Comparison of ENCODE assay signal across 8 cellular contexts in the genomic region with DNA sequence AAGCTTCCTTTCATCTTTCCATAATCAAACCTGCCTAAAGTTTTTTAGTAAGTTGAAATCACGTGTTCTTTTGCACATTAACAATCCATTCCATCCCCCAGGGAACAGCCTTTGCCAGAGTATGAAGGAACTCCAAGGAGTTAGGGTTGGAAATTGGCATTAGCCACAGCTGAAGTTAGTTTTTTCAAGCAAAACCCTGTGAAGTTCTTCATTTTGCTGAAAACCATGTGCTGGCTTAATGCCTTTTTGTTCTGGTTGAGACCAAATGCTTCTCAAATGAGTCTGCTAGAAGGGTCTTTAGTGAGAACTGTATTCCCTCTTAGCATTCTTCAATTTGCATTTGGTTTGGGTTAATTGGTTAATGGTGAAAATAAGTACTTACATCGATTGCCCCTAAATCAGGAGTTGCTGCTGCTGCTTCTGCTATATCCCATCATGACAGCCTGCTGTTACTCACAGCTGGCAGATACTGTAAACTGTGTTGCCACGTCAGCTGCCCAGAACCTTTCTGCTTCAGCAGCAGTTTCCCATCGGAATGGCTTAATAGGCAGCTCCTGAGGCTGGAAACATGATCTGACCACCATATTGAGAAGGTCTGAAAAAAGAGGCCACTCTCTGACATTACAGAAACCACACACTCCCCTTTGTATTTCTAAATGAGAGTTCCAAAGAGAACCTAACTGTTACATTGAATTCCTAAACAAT. TPM values are rescaled to one million over a fixed set of nuclear protein-coding genes. Genes with fewer than 3 reads are reported as not detected.
DNase-seq lines count a peak whose midpoint lies in the region; ATAC-seq, FAIRE-seq and TF ChIP-seq lines count a peak whose summit lies in the region.

No MANE protein-coding gene starts in this region.

- no peaks in the 10 kb centered on the region for H3K4me1 ChIP-seq in HAP-1
- peaks cover 25% of the 10 kb centered on the region for H3K4me1 ChIP-seq in SJSA1 (replicated peaks)
- peaks cover 0 to 13% (median 6%) of the 10 kb centered on the region in 3 donors for H3K4me1 ChIP-seq in gastroesophageal sphincter
- H3K4me1 ChIP-seq in psoas muscle: no peaks in the 10 kb centered on the region

- TF ChIP-seq EP300 in gastroesophageal sphincter (IDR thresholded peaks at IDR 0.05): no peak

- no peaks in the 10 kb centered on the region for H3K27me3 ChIP-seq in HAP-1 (ENCODE audit: low read depth)
- H3K27me3 ChIP-seq in SJSA1 (replicated peaks): no peaks in the 10 kb centered on the region
- no peaks in the 10 kb centered on the region for H3K27me3 ChIP-seq in gastroesophageal sphincter
- no peaks in the 10 kb centered on the region for H3K27me3 ChIP-seq in psoas muscle (ENCODE audit: insufficient read depth in 3 of 3, low read length in 2 of 3)

- no peak for FAIRE-seq in GM12892 (lab: Jason Lieb, UNC)

- H3K4me3 ChIP-seq in HAP-1: no peak overlapping the region
- H3K4me3 ChIP-seq in SJSA1: no peak overlapping the region
- H3K4me3 ChIP-seq in gastroesophageal sphincter: peak overlapping the region in 1 of 2 donors; percentile 19
- H3K4me3 ChIP-seq in psoas muscle: peak overlapping the region; percentile 5

- TF ChIP-seq POLR2A in gastroesophageal sphincter (IDR thresholded peaks at IDR 0.05) (no peak), GM12892 (IDR thresholded peaks at IDR 0.05; ENCODE audit: low read depth, low read length) (no peak)

- H3K9me3 ChIP-seq in HAP-1 (no peaks in the 10 kb centered on the region), SJSA1 (replicated peaks) (no peaks in the 10 kb centered on the region), gastroesophageal sphincter (no peaks in the 10 kb centered on the region), psoas muscle (no peaks in the 10 kb centered on the region)

- DNase-seq in HAP-1 (ENCODE audit: low spot score in 2 of 2) (peak; percentile 37 to 54), SJSA1 (ENCODE audit: low read depth in 1 of 2, low spot score in 2 of 2) (peak; percentile 70 to 75), psoas muscle (peak; percentile 44 to 68), GM12892 (ENCODE audit: insufficient read length) (no peak), cerebellum (ENCODE audit: low spot score) (no peak)
- no peak for DNase-seq in effector CD8-positive, alpha-beta T cell (lab: John Stamatoyannopoulos, UW)

- ATAC-seq in gastroesophageal sphincter: peak; percentile 89
- peak; percentile 86 to 99 (median 96) for ATAC-seq in psoas muscle
- ATAC-seq in HG03354 (IDR thresholded peaks at IDR 0.05; ENCODE audit: poor library complexity, severe bottlenecking, unreplicated experiment): no peak

- H3K36me3 ChIP-seq in HAP-1 (replicated peaks) (no peaks in the 10 kb centered on the region), SJSA1 (no peaks in the 10 kb centered on the region), gastroesophageal sphincter (no peaks in the 10 kb centered on the region), psoas muscle (ENCODE audit: insufficient read depth in 1 of 2, low read depth in 1 of 2) (no peaks in the 10 kb centered on the region)

- intact Hi-C loops in psoas muscle (cut with DNase I): loop anchor here in 1 of 2 donors (10.0 kb wide), 1 partner anchor 51 kb away; no protein-coding TSS in a partner anchor

- in situ Hi-C loops in HAP-1 (cut with MboI; ENCODE audit: low sequenced_read_pairs): no loop called here

- H3K27ac ChIP-seq in SJSA1 (no peak overlapping the region), gastroesophageal sphincter (peak overlapping the region in 1 of 4 donors; percentile 21), psoas muscle (peak overlapping the region; percentile 11)

- TF ChIP-seq CTCF in gastroesophageal sphincter (IDR thresholded peaks at IDR 0.05) (no peak), psoas muscle (IDR thresholded peaks at IDR 0.05) (no peak)

- 21 to 22% methylated on average over 4 of the region's 4 CpGs for WGBS in gastroesophageal sphincter (ENCODE audit: low coverage in 1 of 2), 2 donors
- 18 to 36% (median 28%) methylated on average over 4 of the region's 4 CpGs for WGBS in psoas muscle, 3 donors

RNA-seq across cellular contexts. Expression of gene SEC16B, which starts 14.1 kb away (rescaled TPM):
- total RNA-seq in SJSA1 (2014; rRNA removed; shearing (Covaris generic)): 0.13 and 0.82 TPM in 2 replicates
- total RNA-seq in gastroesophageal sphincter (1 to 10 TPM; 1.8 to 5.5 (median 3.5) TPM), psoas muscle (1 to 10 TPM in 2 of 4 donors, under 1 TPM in 2; 0.42 to 2.3 (median 1.2) TPM), cerebellum (2.4 TPM)
- 1 to 10 TPM in 1 of 3 donors, under 1 TPM in 2; 0.75 to 1.1 (median 0.81) TPM for polyA plus RNA-seq in psoas muscle
- not detected for polyA plus RNA-seq in GM12892 (2012; ENCODE audit: missing spikeins)

Comparison
In these comparisons a context has a peak if more than half of its experiments do, and no peak if none do; other contexts are left out.
1. DNase-seq: peak in HAP-1 (2 of 2), SJSA1 (2 of 2) and psoas muscle (2 of 2); none in GM12892 (single experiment), cerebellum (single experiment) and effector CD8-positive, alpha-beta T cell (single experiment).